Comparison of ENCODE assay signal across 24 cellular contexts in the genomic region with DNA sequence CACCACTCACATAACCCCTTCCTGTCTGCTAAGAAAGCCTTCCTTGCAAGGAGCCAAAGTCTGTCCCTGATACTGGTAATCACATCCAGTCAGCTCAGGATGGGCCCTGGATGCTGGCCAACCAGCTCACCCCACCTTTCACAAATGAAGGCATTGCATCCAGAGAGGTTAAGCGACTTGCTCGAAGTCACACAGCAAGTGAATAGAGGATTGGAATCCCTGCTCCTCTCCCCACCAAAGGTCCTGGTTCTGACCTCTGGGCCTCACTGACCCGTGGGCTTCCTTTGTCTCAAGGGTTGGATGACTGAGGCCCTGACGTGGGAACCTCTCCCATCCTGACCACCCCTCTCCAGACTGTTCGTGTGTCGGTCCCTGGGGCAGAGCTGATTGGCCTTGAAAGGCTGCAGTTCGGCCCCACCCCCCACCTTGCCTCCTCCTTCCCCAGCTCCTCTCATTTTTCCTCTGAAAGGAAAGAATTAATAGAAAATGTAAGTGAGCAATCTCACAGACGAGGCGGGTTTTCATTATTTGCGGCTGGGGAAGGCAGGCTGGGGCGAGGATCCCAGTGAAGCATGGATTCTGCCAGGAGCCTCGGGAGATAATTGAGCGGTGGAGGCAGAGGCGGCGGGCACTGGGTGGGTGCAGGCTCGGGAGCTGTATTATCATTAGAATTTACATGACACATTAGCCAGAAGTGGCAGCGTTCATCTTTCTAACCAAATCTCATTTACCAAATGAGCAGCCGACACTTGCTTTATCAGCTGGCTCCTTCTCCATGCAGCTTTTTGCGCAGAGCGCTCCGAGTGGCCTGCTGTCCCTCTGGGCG.
DNase-seq lines count a peak whose midpoint lies in the region; ATAC-seq and TF ChIP-seq lines count a peak whose summit lies in the region.
"Had no signal": no experiment of that assay in that cellular context is flagged by ENCODE, and none has a peak within 500 bp of the region (broad histone marks: within the 10 kb centered on the region; RNA-seq: fewer than 3 reads in every experiment).

No MANE protein-coding gene starts in this region.

- no peaks in the 10 kb centered on the region for H3F3A ChIP-seq in neural cell (ENCODE audit: insufficient read depth, low read length, poor library complexity, severe bottlenecking)

- no peak for TF ChIP-seq CTCF in neural cell (IDR thresholded peaks at IDR 0.05; ENCODE audit: poor library complexity, severe bottlenecking)

- H3K9ac ChIP-seq in BLaER1: peak overlapping the region; percentile 28; the same call in 1 of the 2 replicates
- peak overlapping the region; percentile 11 for H3K9ac ChIP-seq in neural cell (ENCODE audit: low read length)

- no peaks in the 10 kb centered on the region for H4K20me1 ChIP-seq in BLaER1
- no peaks in the 10 kb centered on the region for H4K20me1 ChIP-seq in neural cell (ENCODE audit: insufficient read depth)

- H3K27me3 ChIP-seq in BLaER1: no peaks in the 10 kb centered on the region
- no peaks in the 10 kb centered on the region for H3K27me3 ChIP-seq in neural cell (ENCODE audit: insufficient read depth, low read depth, low read length)
- H3K27me3 ChIP-seq: MG63 had no signal

- H3K79me2 ChIP-seq in neural cell (replicated peaks; ENCODE audit: insufficient read depth, low read length): no peaks in the 10 kb centered on the region

- H3K4me1 ChIP-seq in BLaER1: peaks cover 78% of the 10 kb centered on the region
- H3K4me1 ChIP-seq: Caco-2, SJCRH30 had no signal

- H3K9me3 ChIP-seq in BLaER1: no peaks in the 10 kb centered on the region
- H3K9me3 ChIP-seq in neural cell (ENCODE audit: low read length): no peaks in the 10 kb centered on the region
- H3K9me3 ChIP-seq: Caco-2, MG63, SJCRH30 had no signal

- H2AFZ ChIP-seq in neural cell (ENCODE audit: low read depth, low read length): no peak overlapping the region
- H2AFZ ChIP-seq: PC-9 had no signal

- H3K36me3 ChIP-seq in BLaER1: no peaks in the 10 kb centered on the region
- no peaks in the 10 kb centered on the region for H3K36me3 ChIP-seq in neural cell (ENCODE audit: insufficient read depth, low read length)
- H3K36me3 ChIP-seq: MG63, SJCRH30 had no signal

- H3K27ac ChIP-seq in BLaER1 (peak overlapping the region; percentile 86; the same call in 1 of the 2 replicates), caudate nucleus (ENCODE audit: low read depth, low read length) (no peak overlapping the region), neural cell (ENCODE audit: low read length) (no peak overlapping the region)
- H3K27ac ChIP-seq: C4-2B, PC-9, SJCRH30 had no signal

- no peaks in the 10 kb centered on the region for H3K9me2 ChIP-seq in neural cell (ENCODE audit: insufficient read depth, low read length)

- TF ChIP-seq EP300 in neural cell (conservative IDR thresholded peaks at IDR 0.05; ENCODE audit: poor library complexity, severe bottlenecking): no peak

- H3K4me3 ChIP-seq in BLaER1 (no peak overlapping the region), neural cell (ENCODE audit: low read length) (no peak overlapping the region)
- H3K4me3 ChIP-seq: MG63, PC-9, SJCRH30 had no signal

- DNase-seq in NCI-H2227 (lab: John Stamatoyannopoulos, UW; ENCODE audit: unreplicated experiment): peak; percentile 50
- peak in 42 of 61 donors; percentile 2 to 87 (median 44) for DNase-seq in caudate nucleus (lab: John Stamatoyannopoulos, UW)
- DNase-seq in stimulated activated CD4-positive, alpha-beta T cell treated with anti-CD3 and anti-CD28 coated beads, Interleukin-2, amount 100 ng/mL, for 48 hours: no peak
- no peak for DNase-seq in DMS153 treated with DMSO at 0.1 percent for 48 hours (lab: John Stamatoyannopoulos, UW; ENCODE audit: unreplicated experiment)
- DNase-seq in activated CD4-positive, CD25-positive, alpha-beta regulatory T cell (lab: John Stamatoyannopoulos, UW): no peak
- DNase-seq: Caco-2; CD8-positive, alpha-beta T cell; DMS79 treated with DMSO at 0.1 percent for 48 hours; GF-D8; KG1; MG63; NCI-H1694 treated with DMSO at 0.1 percent for 48 hours; NCI-H2081; NCI-H2171 treated with DMSO at 0.1 percent for 48 hours; NCI-H446; NCI-H524 treated with DMSO at 0.1 percent for 48 hours; PC-9; SJCRH30 had no signal

- peak overlapping the region; percentile 97 for H3K4me2 ChIP-seq in BLaER1
- no peak overlapping the region for H3K4me2 ChIP-seq in neural cell (ENCODE audit: low read length)
- H3K4me2 ChIP-seq: PC-9 had no signal

- TF ChIP-seq RAD21 in neural cell (conservative IDR thresholded peaks at IDR 0.05): no peak

- ATAC-seq in HG03565 (IDR thresholded peaks at IDR 0.05; ENCODE audit: unreplicated experiment): no peak
- ATAC-seq: CD8-positive, alpha-beta T cell; HCT116; Right ventricle myocardium inferior had no signal

TF ChIP-seq in neural cell, 6 proteins besides CTCF, POLR2A, EP300 and RAD21:
- TF ChIP-seq EZH2 (IDR thresholded peaks at IDR 0.05; ENCODE audit: borderline replicate concordance, insufficient read depth, low read length, poor library complexity, severe bottlenecking) (no peak), MXI1 (conservative IDR thresholded peaks at IDR 0.05; ENCODE audit: poor library complexity, severe bottlenecking) (no peak), REST (IDR thresholded peaks at IDR 0.05; ENCODE audit: borderline replicate concordance) (no peak), POLR2AphosphoS5 (IDR thresholded peaks at IDR 0.05) (no peak), SMC3 (conservative IDR thresholded peaks at IDR 0.05; ENCODE audit: poor library complexity) (no peak), TAF1 (IDR thresholded peaks at IDR 0.05; ENCODE audit: low read depth) (no peak)

Comparison
In these comparisons a context has a peak if more than half of its experiments do, and no peak if none do; other contexts are left out.
1. DNase-seq: peak in NCI-H2227 (single experiment) and caudate nucleus (42 of 61); none in stimulated activated CD4-positive, alpha-beta T cell treated with anti-CD3 and anti-CD28 coated beads, Interleukin-2, amount 100 ng/mL, for 48 hours (0 of 2), DMS153 treated with DMSO at 0.1 percent for 48 hours (single experiment) and activated CD4-positive, CD25-positive, alpha-beta regulatory T cell (0 of 4).